Comparison of ENCODE assay signal across 22 cellular contexts in genomic region chr20:64240243-64241015, GRCh38.
"Had no signal": no experiment of that assay in that cellular context is flagged by ENCODE, and none has a peak within 500 bp of the region (broad histone marks: within the 10 kb centered on the region; RNA-seq: fewer than 3 reads in every experiment).

No MANE protein-coding gene starts in this region.

- H3K4me1 ChIP-seq: ascending aorta, suprapubic skin, transverse colon, vagina had no signal

- DNase-seq: activated CD4-positive, alpha-beta T cell treated with anti-CD3 and anti-CD28 coated beads for 36 hours; activated CD4-positive, alpha-beta T cell treated with anti-CD3 and anti-CD28 coated beads, Interleukin-2, amount 50 U/mL, for 48 hours; activated naive CD4-positive, alpha-beta T cell treated with anti-CD3 and anti-CD28 coated beads, Interleukin-2, amount 10 ng/mL, durations not matched to agents 7 days and 5 days; cortex of kidney; erythroblast; foreskin melanocyte; left ventricle myocardium inferior; mucosa of descending colon; naive B cell; retina; stimulated activated CD4-positive, alpha-beta T cell treated with anti-CD3 and anti-CD28 coated beads, Interleukin-15, amount 100 ng/mL, for 24 hours; stimulated activated CD4-positive, alpha-beta T cell treated with anti-CD3 and anti-CD28 coated beads, Interleukin-2, amount 100 ng/mL, for 48 hours; T-helper 17 cell; transverse colon; WERI-Rb-1 had no signal

- H3K27ac Mint-ChIP-seq: activated CD4-positive, alpha-beta T cell treated with anti-CD3 and anti-CD28 coated beads for 36 hours; activated naive CD4-positive, alpha-beta T cell treated with anti-CD3 and anti-CD28 coated beads, Interleukin-2, amount 10 ng/mL, durations not matched to agents 7 days and 5 days; activated T-helper 2 cell treated with anti-CD3 and anti-CD28 coated beads, Interferon-gamma antibody, Interleukin-2, Interleukin-4, amounts not matched to agents 10 μg/mL and 5 μg/mL and 100 μg/mL, durations not matched to agents 14 hours and 24 hours and 36 hours; memory B cell; naive B cell; stimulated activated naive CD8-positive, alpha-beta T cell treated with anti-CD3 and anti-CD28 coated beads, Interleukin-15, Interleukin-2, amounts not matched to agents 100 ng/mL and 50 ng/mL, for 24 hours; T-helper 17 cell had no signal

- H3K27ac ChIP-seq: ascending aorta, left ventricle myocardium inferior, skin epidermis, suprapubic skin, transverse colon, vagina, WERI-Rb-1 had no signal

- H3K36me3 ChIP-seq: ascending aorta, left ventricle myocardium inferior, suprapubic skin, transverse colon, vagina, WERI-Rb-1 had no signal

- H3K4me1 Mint-ChIP-seq: activated CD4-positive, alpha-beta T cell treated with anti-CD3 and anti-CD28 coated beads for 36 hours; activated naive CD4-positive, alpha-beta T cell treated with anti-CD3 and anti-CD28 coated beads, Interleukin-2, amount 10 ng/mL, durations not matched to agents 7 days and 5 days had no signal

- H3K4me3 Mint-ChIP-seq: activated CD4-positive, alpha-beta T cell treated with anti-CD3 and anti-CD28 coated beads for 36 hours; activated naive CD4-positive, alpha-beta T cell treated with anti-CD3 and anti-CD28 coated beads, Interleukin-2, amount 10 ng/mL, durations not matched to agents 7 days and 5 days; memory B cell; stimulated activated naive CD8-positive, alpha-beta T cell treated with anti-CD3 and anti-CD28 coated beads, Interleukin-15, Interleukin-2, amounts not matched to agents 100 ng/mL and 50 ng/mL, for 24 hours; T-helper 17 cell had no signal

- H3K4me3 ChIP-seq: ascending aorta, left ventricle myocardium inferior, mucosa of descending colon, skin epidermis, suprapubic skin, transverse colon, vagina had no signal

- H3K9me3 Mint-ChIP-seq: activated naive CD4-positive, alpha-beta T cell treated with anti-CD3 and anti-CD28 coated beads, Interleukin-2, amount 10 ng/mL, durations not matched to agents 7 days and 5 days; activated T-helper 2 cell treated with anti-CD3 and anti-CD28 coated beads, Interferon-gamma antibody, Interleukin-2, Interleukin-4, amounts not matched to agents 10 μg/mL and 5 μg/mL and 100 μg/mL, durations not matched to agents 14 hours and 24 hours and 36 hours; memory B cell; naive B cell; stimulated activated naive CD8-positive, alpha-beta T cell treated with anti-CD3 and anti-CD28 coated beads, Interleukin-15, Interleukin-2, amounts not matched to agents 100 ng/mL and 50 ng/mL, for 24 hours had no signal

- H3K9me3 ChIP-seq: ascending aorta, left ventricle myocardium inferior, mucosa of descending colon, suprapubic skin, transverse colon, vagina had no signal

- H3K36me3 Mint-ChIP-seq: activated naive CD4-positive, alpha-beta T cell treated with anti-CD3 and anti-CD28 coated beads, Interleukin-2, amount 10 ng/mL, durations not matched to agents 7 days and 5 days; memory B cell; naive B cell had no signal

- ATAC-seq: activated CD4-positive, alpha-beta T cell treated with anti-CD3 and anti-CD28 coated beads for 36 hours; mucosa of descending colon; T-helper 17 cell had no signal

- H3K27me3 ChIP-seq: ascending aorta, vagina had no signal

- H3K27me3 Mint-ChIP-seq: stimulated activated naive CD8-positive, alpha-beta T cell treated with anti-CD3 and anti-CD28 coated beads, Interleukin-15, Interleukin-2, amounts not matched to agents 100 ng/mL and 50 ng/mL, for 24 hours had no signal
